11 cellular contexts compared by ENCODE assay signal in genomic region chr10:74021248-74022055, GRCh38. TPM values are rescaled to one million over a fixed set of nuclear protein-coding genes. Genes with fewer than 3 reads are reported as not detected.
DNase-seq lines count a peak whose midpoint lies in the region; ATAC-seq and TF ChIP-seq lines count a peak whose summit lies in the region.
"Had no signal": no experiment of that assay in that cellular context is flagged by ENCODE, and none has a peak within 500 bp of the region (broad histone marks: within the 10 kb centered on the region; RNA-seq: fewer than 3 reads in every experiment).

No MANE protein-coding gene starts in this region.

- no peak overlapping the region; the same call in 1 of the 2 replicates for H3K9ac ChIP-seq in BLaER1

- 11 to 35% methylated on average over 4 of the region's 4 CpGs for WGBS in gastroesophageal sphincter (ENCODE audit: low coverage in 1 of 2), 2 donors

- ATAC-seq in natural killer cell treated with Interleukin-12 subunit alpha and Interleukin-12 subunit beta and Interleukin-15 and Interleukin-18, amount 100 ng/mL, for 72 hours: peak in 1 of 2 donors; percentile 71
- no peak for ATAC-seq in gastroesophageal sphincter
- ATAC-seq in HG03520 (IDR thresholded peaks at IDR 0.05; ENCODE audit: unreplicated experiment): no peak
- ATAC-seq in left ventricle myocardium superior: no peak

- intact Hi-C loops in left ventricle myocardium superior (cut with micrococcal nuclease): no loop called here

- H3K4me1 ChIP-seq in BLaER1 (peaks cover 61% of the 10 kb centered on the region), gastroesophageal sphincter (peaks cover 13 to 97% (median 13%) of the 10 kb centered on the region in 3 donors)

- H3K4me3 Mint-ChIP-seq in brain (no peak overlapping the region), endothelial cell (ENCODE audit: unreplicated experiment) (no peak overlapping the region)
- peak overlapping the region; percentile 63 for H3K4me3 Mint-ChIP-seq in natural killer cell treated with Interleukin-12 subunit alpha and Interleukin-12 subunit beta and Interleukin-15 and Interleukin-18, amount 100 ng/mL, for 72 hours

- H3K36me3 ChIP-seq in BLaER1: peaks cover 62% of the 10 kb centered on the region; the same call in 1 of the 2 replicates
- H3K36me3 ChIP-seq in gastroesophageal sphincter: peaks cover 0 to 5% of the 10 kb centered on the region in 2 donors

- TF ChIP-seq EP300 in gastroesophageal sphincter (IDR thresholded peaks at IDR 0.05): no peak

- H3K4me2 ChIP-seq in BLaER1: peak overlapping the region; percentile 37

- peaks cover 36% of the 10 kb centered on the region for H4K20me1 ChIP-seq in BLaER1

- H3K4me3 ChIP-seq in BLaER1 (no peak overlapping the region), gastroesophageal sphincter (no peak overlapping the region)

- no peak for TF ChIP-seq CTCF in brain (conservative IDR thresholded peaks at IDR 0.05)
- TF ChIP-seq CTCF in gastroesophageal sphincter (IDR thresholded peaks at IDR 0.05): no peak
- no peak for TF ChIP-seq CTCF in endothelial cell (IDR thresholded peaks at IDR 0.05; ENCODE audit: unreplicated experiment)

- H3K9me3 Mint-ChIP-seq in brain (no peaks in the 10 kb centered on the region), endothelial cell (ENCODE audit: unreplicated experiment) (no peaks in the 10 kb centered on the region)
- H3K9me3 Mint-ChIP-seq in natural killer cell treated with Interleukin-12 subunit alpha and Interleukin-12 subunit beta and Interleukin-15 and Interleukin-18, amount 100 ng/mL, for 72 hours: no peaks in the 10 kb centered on the region

- no peak for TF ChIP-seq POLR2A in gastroesophageal sphincter (IDR thresholded peaks at IDR 0.05)

- peaks cover 18% of the 10 kb centered on the region for H3K36me3 Mint-ChIP-seq in brain
- H3K36me3 Mint-ChIP-seq in natural killer cell treated with Interleukin-12 subunit alpha and Interleukin-12 subunit beta and Interleukin-15 and Interleukin-18, amount 100 ng/mL, for 72 hours: no peaks in the 10 kb centered on the region
- peaks cover 7% of the 10 kb centered on the region for H3K36me3 Mint-ChIP-seq in endothelial cell (ENCODE audit: low read depth, unreplicated experiment)

- H3K27ac Mint-ChIP-seq in brain (peak overlapping the region in 3 of 5 experiments; percentile 10 to 52 (median 43)), endothelial cell (ENCODE audit: unreplicated experiment) (no peak overlapping the region)
- H3K27ac Mint-ChIP-seq in natural killer cell treated with Interleukin-12 subunit alpha and Interleukin-12 subunit beta and Interleukin-15 and Interleukin-18, amount 100 ng/mL, for 72 hours: peak overlapping the region; percentile 28 to 75

- H3K9me3 ChIP-seq in BLaER1 (no peaks in the 10 kb centered on the region), gastroesophageal sphincter (no peaks in the 10 kb centered on the region)

- H3K4me1 Mint-ChIP-seq in brain (peaks cover 44% of the 10 kb centered on the region), endothelial cell (ENCODE audit: unreplicated experiment) (peaks cover 18% of the 10 kb centered on the region)
- peaks cover 37 to 47% of the 10 kb centered on the region in 2 donors for H3K4me1 Mint-ChIP-seq in natural killer cell treated with Interleukin-12 subunit alpha and Interleukin-12 subunit beta and Interleukin-15 and Interleukin-18, amount 100 ng/mL, for 72 hours (ENCODE audit: low read depth in 2 of 2)

- H3K27me3 Mint-ChIP-seq in brain (no peaks in the 10 kb centered on the region), endothelial cell (ENCODE audit: unreplicated experiment) (no peaks in the 10 kb centered on the region)
- no peaks in the 10 kb centered on the region for H3K27me3 Mint-ChIP-seq in natural killer cell treated with Interleukin-12 subunit alpha and Interleukin-12 subunit beta and Interleukin-15 and Interleukin-18, amount 100 ng/mL, for 72 hours

- peak overlapping the region; percentile 4; the same call in 1 of the 2 replicates for H3K27ac ChIP-seq in BLaER1
- H3K27ac ChIP-seq in gastroesophageal sphincter: peak overlapping the region in 2 of 4 donors; percentile 4 to 57

- DNase-seq in HPDE6-E6E7 (ENCODE audit: extremely low spot score): peak; percentile 29
- no peak for DNase-seq in natural killer cell treated with Interleukin-12 subunit alpha and Interleukin-12 subunit beta and Interleukin-15 and Interleukin-18, amount 100 ng/mL, for 72 hours (ENCODE audit: low spot score)
- DNase-seq in endothelial cell (ENCODE audit: low spot score): no peak
- no peak for DNase-seq in left ventricle myocardium superior
- DNase-seq: activated CD4-positive, alpha-beta T cell treated with anti-CD3 and anti-CD28 coated beads for 1 hour; DND-41; NCI-H510A had no signal

- H3K27me3 ChIP-seq in BLaER1 (no peaks in the 10 kb centered on the region), gastroesophageal sphincter (no peaks in the 10 kb centered on the region)

RNA-seq across cellular contexts. Expression of gene VCL, which starts 23.5 kb away (rescaled TPM):
- polyA plus RNA-seq in brain (ENCODE audit: insufficient read depth, low read depth, low replicate concordance): 21.5 TPM
- 10 to 100 TPM; 42.1 to 51.4 TPM for total RNA-seq in natural killer cell treated with Interleukin-12 subunit alpha and Interleukin-12 subunit beta and Interleukin-15 and Interleukin-18, amount 100 ng/mL, for 72 hours
- 100 to 1,000 TPM; 433 to 615 (median 440) TPM for total RNA-seq in gastroesophageal sphincter
- 200 TPM for total RNA-seq in endothelial cell (ENCODE audit: unreplicated experiment)
- total RNA-seq in left ventricle myocardium superior: 238 TPM
